Comparison of ENCODE assay signal across 23 cellular contexts in the genomic region with DNA sequence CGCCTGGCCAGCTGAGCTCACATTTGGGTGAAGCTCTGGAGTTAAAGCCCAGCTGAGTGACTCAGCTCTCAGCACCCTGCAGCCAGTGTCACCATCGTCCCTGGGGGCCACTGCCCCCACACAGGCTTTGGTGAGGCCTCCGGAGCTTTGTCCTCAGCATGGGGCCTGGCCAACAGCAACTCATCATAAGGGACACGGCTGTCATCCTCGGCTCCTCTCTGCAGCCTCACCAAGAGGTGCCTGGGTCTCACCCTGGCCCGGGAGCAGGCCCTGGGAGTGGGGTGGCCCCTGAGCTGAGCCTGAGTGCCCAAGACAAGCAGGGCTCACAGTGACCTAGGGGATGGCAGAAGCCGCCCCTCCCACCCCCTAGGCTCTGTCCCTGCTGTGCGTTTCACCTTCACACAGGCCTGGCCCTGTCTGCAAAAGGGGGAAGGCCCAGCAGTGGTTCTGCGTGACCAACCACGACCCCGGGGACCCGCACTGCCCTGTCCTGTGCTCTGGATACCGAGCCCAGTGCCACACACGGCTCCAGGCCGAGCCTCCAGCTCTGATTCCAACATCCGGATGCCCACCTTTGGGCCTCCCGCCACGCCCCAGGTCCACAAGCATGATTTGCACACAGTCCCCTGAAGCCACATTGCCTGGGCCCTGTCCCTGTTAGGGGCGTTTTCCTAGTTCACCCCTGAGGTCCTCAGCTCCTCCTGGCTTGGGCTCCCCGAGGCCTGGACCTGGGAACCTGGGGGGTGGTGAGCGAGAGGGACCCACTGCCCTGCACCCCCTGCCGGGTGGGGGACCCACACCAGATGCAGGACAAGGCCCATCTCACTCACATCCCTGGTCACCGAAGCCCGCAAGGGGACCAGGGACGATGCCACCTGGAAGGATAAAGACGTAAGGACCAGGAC. TPM values are rescaled to one million over a fixed set of nuclear protein-coding genes. Genes with fewer than 3 reads are reported as not detected.
DNase-seq lines count a peak whose midpoint lies in the region; ATAC-seq, FAIRE-seq and TF ChIP-seq lines count a peak whose summit lies in the region.
"Had no signal": no experiment of that assay in that cellular context is flagged by ENCODE, and none has a peak within 500 bp of the region (broad histone marks: within the 10 kb centered on the region; RNA-seq: fewer than 3 reads in every experiment).

No MANE protein-coding gene starts in this region.

- H2BK20ac ChIP-seq in H1 (ENCODE audit: low read length), result no peak overlapping the region

- peaks cover 6% of the 10 kb centered on the region for H3K36me3 ChIP-seq in left ventricle myocardium inferior
- no peaks in the 10 kb centered on the region for H3K36me3 ChIP-seq in Panc1 (ENCODE audit: control insufficient read depth, insufficient read depth, low read length)
- peaks cover 0 to 7% (median 0%) of the 10 kb centered on the region in 4 experiments; a peak in 3 of 8 replicates for H3K36me3 ChIP-seq in H1 (ENCODE audit: control insufficient read depth in 2 of 4, insufficient read depth in 4 of 4, low read length in 3 of 4)
- peaks cover 4% of the 10 kb centered on the region; the same call in 1 of the 2 replicates for H3K36me3 ChIP-seq in BE2C

- peaks cover 0 to 5% of the 10 kb centered on the region in 2 experiments for H4K20me1 ChIP-seq in H1 (replicated peaks in 1 of 2; ENCODE audit: control insufficient read depth in 1 of 2, insufficient read depth in 2 of 2, low read length in 2 of 2)

- no peak for TF ChIP-seq POLR2A in H1 (IDR thresholded peaks at IDR 0.05; ENCODE audit: control extremely low read depth in 1 of 2, low read depth in 2 of 2, low read length in 2 of 2)

- no peak overlapping the region for H4K5ac ChIP-seq in H1 (ENCODE audit: insufficient read length, low read depth, low read length)

- H4K8ac ChIP-seq in H1 (ENCODE audit: extremely low read depth, insufficient read depth, low read length), result peak overlapping the region; percentile 79

- in situ Hi-C loops in Panc1 (cut with HindIII; ENCODE audit: low pct_unique_long_range_greater_than_20kb, low sequenced_read_pairs), result no loop called here

- no peak overlapping the region for H3K4ac ChIP-seq in H1 (replicated peaks; ENCODE audit: insufficient read length, low read depth, low read length)

- POLR2A ChIA-PET in Panc1 (lab: Charles Lee) (no interaction called here), H1 (lab: Charles Lee; ENCODE audit: partially characterized antibody) (interaction anchor here (1.0 kb wide), 1 partner anchor 183 kb away, joined by 4 read pairs; no protein-coding TSS in a partner anchor)

- H4K91ac ChIP-seq in H1 (replicated peaks; ENCODE audit: insufficient read length, low read length), result no peak overlapping the region

- 89% methylated on average over 26 of the region's 26 CpGs for WGBS in right cardiac atrium
- WGBS in H1 (ENCODE audit: extremely low coverage in 1 of 2, insufficient coverage in 1 of 2, insufficient read length in 1 of 2, insufficient replicate concordance in 2 of 2, low coverage in 1 of 2, low lambda C conversion rate in 2 of 2, missing lambda C conversion rate in 1 of 2), 2 experiments, result 91% methylated on average over 23 of the region's 26 CpGs; no CpG with 5 or more reads in 1 of the 2 experiments

- H3K18ac ChIP-seq in H1 (ENCODE audit: extremely low read depth, low read length), result no peak overlapping the region

- no peak for TF ChIP-seq EP300 in H1 (IDR thresholded peaks at IDR 0.05; ENCODE audit: borderline replicate concordance in 1 of 2, low read depth in 2 of 2, low read length in 2 of 2)

- no peaks in the 10 kb centered on the region for H3K79me2 ChIP-seq in H1 (ENCODE audit: control insufficient read depth in 1 of 2, insufficient read depth in 2 of 2, low read length in 2 of 2)

- CTCF ChIA-PET in Panc1 (lab: Charles Lee), result interaction anchor here (0.8 kb wide), 1 partner anchor 45 kb away, joined by 3 read pairs; no protein-coding TSS in a partner anchor
- CTCF ChIA-PET in H1 (lab: Charles Lee; ENCODE audit: partially characterized antibody), result interaction anchor here (0.7 to 3.2 kb wide), 9 partner anchors 10 to 59 kb away, joined by 3 to 23 read pairs (median 4); no protein-coding TSS in a partner anchor

- TF ChIP-seq CTCF in left ventricle myocardium inferior (IDR thresholded peaks at IDR 0.05; ENCODE audit: borderline replicate concordance), result no peak
- TF ChIP-seq CTCF in Panc1 (IDR thresholded peaks at IDR 0.05), result no peak
- no peak for TF ChIP-seq CTCF in H1 (IDR thresholded peaks at IDR 0.05; ENCODE audit: control extremely low read depth in 1 of 3, insufficient read depth in 1 of 3, low read depth in 1 of 3, low read length in 3 of 3)
- TF ChIP-seq CTCF in BE2C (IDR thresholded peaks at IDR 0.05; ENCODE audit: low read depth, low read length), result no peak

- no peak overlapping the region for H3K27ac ChIP-seq in right cardiac atrium (ENCODE audit: low read length)
- no peak overlapping the region for H3K27ac ChIP-seq in left ventricle myocardium inferior (replicated peaks)
- no peak overlapping the region for H3K27ac ChIP-seq in Panc1 (ENCODE audit: low read length)
- H3K27ac ChIP-seq in H1 (ENCODE audit: low read depth, low read length), result no peak overlapping the region
- H3K27ac ChIP-seq: C4-2B, HL-60 had no signal

- H3K9me3 ChIP-seq in right cardiac atrium (ENCODE audit: control insufficient read depth, low read length) (no peaks in the 10 kb centered on the region), left ventricle myocardium inferior (replicated peaks) (no peaks in the 10 kb centered on the region), Panc1 (ENCODE audit: control insufficient read depth, insufficient read depth, low read depth, low read length) (no peaks in the 10 kb centered on the region), H1 (ENCODE audit: insufficient read depth in 2 of 2, low read depth in 1 of 2, low read length in 1 of 2) (no peaks in the 10 kb centered on the region; a peak in 1 of 4 replicates), BE2C (no peaks in the 10 kb centered on the region)
- H3K9me3 ChIP-seq: HAP-1 had no signal

- no peak for FAIRE-seq in H1 (lab: Jason Lieb, UNC)
- FAIRE-seq: D721Med, G401.6, GM12891 had no signal

- no peak overlapping the region for H2AFZ ChIP-seq in H1 (ENCODE audit: low read length)

- no peak overlapping the region for H2BK12ac ChIP-seq in H1 (ENCODE audit: low read depth, low read length)

- no peak overlapping the region; a peak in 1 of 7 replicates for H3K9ac ChIP-seq in H1 (replicated peaks in 1 of 4; ENCODE audit: extremely low read depth in 1 of 4, low read depth in 3 of 4, low read length in 3 of 4)

- H3K4me3 ChIP-seq in right cardiac atrium (ENCODE audit: low read length) (no peak overlapping the region), left ventricle myocardium inferior (no peak overlapping the region), Panc1 (ENCODE audit: low read depth in 2 of 2, low read length in 2 of 2) (no peak overlapping the region), H1 (ENCODE audit: extremely low read depth in 1 of 4, insufficient read depth in 2 of 4, low read depth in 3 of 4, low read length in 4 of 4) (no peak overlapping the region), BE2C (ENCODE audit: low read depth, low read length) (no peak overlapping the region)
- H3K4me3 ChIP-seq: HAP-1 had no signal

- no peak overlapping the region for H3K56ac ChIP-seq in H1 (replicated peaks; ENCODE audit: insufficient read length, low read depth, low read length)

- no peak overlapping the region for H3K23ac ChIP-seq in H1 (ENCODE audit: insufficient read length)

- H3K4me2 ChIP-seq in H1 (ENCODE audit: insufficient read depth in 1 of 2, low read depth in 2 of 2, low read length in 2 of 2), result no peak overlapping the region

- H2BK15ac ChIP-seq in H1 (ENCODE audit: low read length), result no peak overlapping the region

- no peak overlapping the region for H2AK5ac ChIP-seq in H1 (ENCODE audit: low read depth, low read length)

- no peaks in the 10 kb centered on the region for H3K79me1 ChIP-seq in H1 (ENCODE audit: low read depth, low read length)

- H3K4me1 ChIP-seq in right cardiac atrium (ENCODE audit: control insufficient read depth, insufficient read depth, low read length) (no peaks in the 10 kb centered on the region), left ventricle myocardium inferior (no peaks in the 10 kb centered on the region), Panc1 (ENCODE audit: control insufficient read depth, insufficient read depth, low read length) (no peaks in the 10 kb centered on the region), H1 (replicated peaks in 1 of 4; ENCODE audit: control insufficient read depth in 3 of 4, insufficient read depth in 4 of 4, low read length in 3 of 4) (peaks cover 0 to 5% (median under 1%) of the 10 kb centered on the region in 4 experiments; a peak in 2 of 7 replicates), BE2C (no peaks in the 10 kb centered on the region; the same call in 1 of the 2 replicates)
- H3K4me1 ChIP-seq: HAP-1 had no signal

- no peak overlapping the region for H2BK5ac ChIP-seq in H1 (ENCODE audit: low read depth, low read length)

- H3K27me3 ChIP-seq in right cardiac atrium (ENCODE audit: control insufficient read depth, insufficient read depth), result no peaks in the 10 kb centered on the region
- peaks cover 17% of the 10 kb centered on the region for H3K27me3 ChIP-seq in left ventricle myocardium inferior (ENCODE audit: low read depth)
- no peaks in the 10 kb centered on the region for H3K27me3 ChIP-seq in Panc1 (ENCODE audit: control insufficient read depth, insufficient read depth, low read length)
- no peaks in the 10 kb centered on the region for H3K27me3 ChIP-seq in H1 (replicated peaks in 1 of 4; ENCODE audit: control insufficient read depth in 3 of 4, extremely low read depth in 1 of 4, insufficient read depth in 3 of 4, low read length in 3 of 4)
- no peaks in the 10 kb centered on the region for H3K27me3 ChIP-seq in BE2C

- ATAC-seq in right cardiac atrium (no peak), Panc1 (0 out of 2 replicates have a peak, but pooled peaks have one; percentile 5)

- no peak for TF ChIP-seq RAD21 in H1 (IDR thresholded peaks at IDR 0.05 in 1 of 2, conservative IDR thresholded peaks at IDR 0.05 in 1 of 2; ENCODE audit: low read depth in 2 of 2, low read length in 2 of 2)

- H3K14ac ChIP-seq in H1 (ENCODE audit: insufficient read length), result no peak overlapping the region

- intact Hi-C loops in right cardiac atrium (cut with DNase I), result no loop called here
- intact Hi-C loops in left ventricle myocardium inferior (cut with micrococcal nuclease), result no loop called here
- intact Hi-C loops in Panc1 (cut with micrococcal nuclease; ENCODE audit: unreplicated experiment), result no loop called here

- H2BK120ac ChIP-seq in H1 (replicated peaks; ENCODE audit: low read depth, low read length), result no peak overlapping the region

- H3K23me2 ChIP-seq in H1 (ENCODE audit: low read depth, low read length), result no peaks in the 10 kb centered on the region

- no TSS peak for BruUV-seq in Panc1 (replicated peaks; lab: Mats Ljungman, UMichigan)

- DNase-seq in right cardiac atrium, result peak in 2 of 3 donors; percentile 39 to 47
- no peak for DNase-seq in left ventricle myocardium inferior
- no peak for DNase-seq in Panc1 (ENCODE audit: low read depth, low spot score)
- no peak for DNase-seq in H1 (ENCODE audit: low read depth in 1 of 2, low spot score in 2 of 2)
- DNase-seq in T-helper 2 cell, result no peak
- DNase-seq in HT-29 (ENCODE audit: low spot score), result no peak
- no peak for DNase-seq in BE2C
- DNase-seq: 8988T; AML-193; CD4-positive, alpha-beta memory T cell; COR-L47; DMS153; DMS79 treated with DMSO at 0.1 percent for 48 hours; EL; GOT3; IMR-90; KG1 had no signal

RNA-seq across cellular contexts. Expression of a gene that starts 21.8 kb away (rescaled TPM):
- total RNA-seq in right cardiac atrium (10 to 100 TPM in 3 of 4 donors, 1 to 10 TPM in 1; 8.6 to 15.4 (median 12.6) TPM), left ventricle myocardium inferior (2.3 TPM), Panc1 (2021; ENCODE audit: unreplicated experiment) (3.7 TPM)
- polyA plus RNA-seq in right cardiac atrium (10.4 TPM), H1 (2011; rRNA removed) (1.7 and 3.6 TPM in 2 replicates)
- 6.9 TPM for polyA plus RNA-seq in Panc1 (2012; ENCODE audit: insufficient read length)
- total RNA-seq in H1 (2021; fragmentation: NEBNext Ultra II Directional; extraction: Animal tissue kit (Norgen Biotek cat#: 25700)), result 3.2 and 3.5 TPM in 2 replicates
- polyA plus RNA-seq in H1 (2011; cell fraction: cytosol; rRNA removed), result 2.2 TPM
- 7.4 TPM for polyA plus RNA-seq in H1 (2011; cell fraction: nucleus; rRNA removed)
- polyA plus RNA-seq in H1 (2012, experiment 1 of 2), result 2.2 to 3.3 TPM (median 2.6 TPM) in 4 replicates
- polyA plus RNA-seq in H1 (2012, experiment 2 of 2), result 1.1 TPM
- 1.9 TPM for polyA plus RNA-seq in H1 (2013, experiment 1 of 2)
- polyA plus RNA-seq in H1 (2013, experiment 2 of 2), result 1.8 TPM
- 1.4 and 2.8 TPM in 2 replicates for polyA minus RNA-seq in H1 (2011; rRNA and poly(A)+ RNA removed)
- polyA minus RNA-seq in H1 (2011; cell fraction: cytosol; rRNA and poly(A)+ RNA removed), result 5.8 TPM
- 4.8 TPM for polyA minus RNA-seq in H1 (2011; cell fraction: nucleus; rRNA and poly(A)+ RNA removed)
- total RNA-seq in HT-29 (2014; rRNA removed; shearing (Covaris generic)), result 64.6 and 71.3 TPM in 2 replicates
- polyA plus RNA-seq in BE2C (2012; ENCODE audit: insufficient read depth, insufficient read length, low read depth), result 7.5 TPM

RNA-seq across cellular contexts. Expression of a gene that starts 22.5 kb away (rescaled TPM):
- not detected for total RNA-seq in right cardiac atrium
- not detected for polyA plus RNA-seq in right cardiac atrium
- not detected for total RNA-seq in left ventricle myocardium inferior
- not detected for total RNA-seq in Panc1 (2021; ENCODE audit: unreplicated experiment)
- polyA plus RNA-seq in Panc1 (2012; ENCODE audit: insufficient read length), result not detected
- not detected in 2 replicates for total RNA-seq in H1 (2021; fragmentation: NEBNext Ultra II Directional; extraction: Animal tissue kit (Norgen Biotek cat#: 25700))
- polyA plus RNA-seq in H1 (2011; rRNA removed), result 0.03 and 0.05 TPM in 2 replicates
- polyA plus RNA-seq in H1 (2011; cell fraction: cytosol; rRNA removed), result not detected
- not detected for polyA plus RNA-seq in H1 (2011; cell fraction: nucleus; rRNA removed)
- polyA plus RNA-seq in H1 (2012, experiment 1 of 2), result 0.12 TPM in 1 of 4 replicates, not detected in the others
- not detected for polyA plus RNA-seq in H1 (2012, experiment 2 of 2)
- polyA plus RNA-seq in H1 (2013, experiment 1 of 2), result not detected
- not detected for polyA plus RNA-seq in H1 (2013, experiment 2 of 2)
- not detected in 2 replicates for polyA minus RNA-seq in H1 (2011; rRNA and poly(A)+ RNA removed)
- not detected for polyA minus RNA-seq in H1 (2011; cell fraction: cytosol; rRNA and poly(A)+ RNA removed)
- polyA minus RNA-seq in H1 (2011; cell fraction: nucleus; rRNA and poly(A)+ RNA removed), result not detected
- not detected in 2 replicates for total RNA-seq in HT-29 (2014; rRNA removed; shearing (Covaris generic))
- not detected for polyA plus RNA-seq in BE2C (2012; ENCODE audit: insufficient read depth, insufficient read length, low read depth)
- total RNA-seq: CD4-positive, alpha-beta memory T cell; IMR-90 had no signal
- polyA plus RNA-seq: CD4-positive, alpha-beta memory T cell; IMR-90 had no signal

RNA-seq across cellular contexts. Expression of a gene that starts 34.9 kb away (rescaled TPM):
- 1 to 10 TPM; 4.6 to 5.9 (median 5.2) TPM for total RNA-seq in right cardiac atrium
- polyA plus RNA-seq in right cardiac atrium, result 7.4 TPM
- 7.6 TPM for total RNA-seq in left ventricle myocardium inferior
- total RNA-seq in Panc1 (2021; ENCODE audit: unreplicated experiment), result 26.0 TPM
- polyA plus RNA-seq in Panc1 (2012; ENCODE audit: insufficient read length), result 32.5 TPM
- total RNA-seq in H1 (2021; fragmentation: NEBNext Ultra II Directional; extraction: Animal tissue kit (Norgen Biotek cat#: 25700)), result 22.5 and 23.2 TPM in 2 replicates
- polyA plus RNA-seq in H1 (2011; rRNA removed), result 5.9 and 11.5 TPM in 2 replicates
- 19.5 TPM for polyA plus RNA-seq in H1 (2011; cell fraction: cytosol; rRNA removed)
- polyA plus RNA-seq in H1 (2011; cell fraction: nucleus; rRNA removed), result 51.9 TPM
- polyA plus RNA-seq in H1 (2012, experiment 1 of 2), result 12.1 to 30.1 TPM (median 26.5 TPM) in 4 replicates
- 11.9 TPM for polyA plus RNA-seq in H1 (2012, experiment 2 of 2)
- 11.2 TPM for polyA plus RNA-seq in H1 (2013, experiment 1 of 2)
- 10.1 TPM for polyA plus RNA-seq in H1 (2013, experiment 2 of 2)
- polyA minus RNA-seq in H1 (2011; rRNA and poly(A)+ RNA removed), result 3.9 and 4.0 TPM in 2 replicates
- polyA minus RNA-seq in H1 (2011; cell fraction: cytosol; rRNA and poly(A)+ RNA removed), result 13.9 TPM
- 14.3 TPM for polyA minus RNA-seq in H1 (2011; cell fraction: nucleus; rRNA and poly(A)+ RNA removed)
- 37.1 and 46.0 TPM in 2 replicates for total RNA-seq in HT-29 (2014; rRNA removed; shearing (Covaris generic))
- polyA plus RNA-seq in BE2C (2012; ENCODE audit: insufficient read depth, insufficient read length, low read depth), result 25.5 TPM

RNA-seq across cellular contexts. Expression of a gene that starts 51.0 kb away (rescaled TPM):
- 10 to 100 TPM; 12.5 to 17.7 (median 14.2) TPM for total RNA-seq in right cardiac atrium
- polyA plus RNA-seq in right cardiac atrium, result 12.6 TPM
- total RNA-seq in left ventricle myocardium inferior, result 15.9 TPM
- total RNA-seq in Panc1 (2021; ENCODE audit: unreplicated experiment), result 44.9 TPM
- polyA plus RNA-seq in Panc1 (2012; ENCODE audit: insufficient read length), result 35.3 TPM
- total RNA-seq in H1 (2021; fragmentation: NEBNext Ultra II Directional; extraction: Animal tissue kit (Norgen Biotek cat#: 25700)), result 22.9 and 26.0 TPM in 2 replicates
- polyA plus RNA-seq in H1 (2011; rRNA removed), result 28.0 and 59.8 TPM in 2 replicates
- 31.4 TPM for polyA plus RNA-seq in H1 (2011; cell fraction: cytosol; rRNA removed)
- polyA plus RNA-seq in H1 (2011; cell fraction: nucleus; rRNA removed), result 172 TPM
- 16.6 to 27.7 TPM (median 21.3 TPM) in 4 replicates for polyA plus RNA-seq in H1 (2012, experiment 1 of 2)
- 14.6 TPM for polyA plus RNA-seq in H1 (2012, experiment 2 of 2)
- polyA plus RNA-seq in H1 (2013, experiment 1 of 2), result 24.1 TPM
- 19.1 TPM for polyA plus RNA-seq in H1 (2013, experiment 2 of 2)
- 7.9 and 10.5 TPM in 2 replicates for polyA minus RNA-seq in H1 (2011; rRNA and poly(A)+ RNA removed)
- polyA minus RNA-seq in H1 (2011; cell fraction: cytosol; rRNA and poly(A)+ RNA removed), result 19.7 TPM
- 44.0 TPM for polyA minus RNA-seq in H1 (2011; cell fraction: nucleus; rRNA and poly(A)+ RNA removed)
- total RNA-seq in HT-29 (2014; rRNA removed; shearing (Covaris generic)), result 39.4 and 46.2 TPM in 2 replicates
- polyA plus RNA-seq in BE2C (2012; ENCODE audit: insufficient read depth, insufficient read length, low read depth), result 43.8 TPM

RNA-seq across cellular contexts. Expression of a gene that starts 51.3 kb away (rescaled TPM):
- total RNA-seq in right cardiac atrium (10 to 100 TPM; 51.5 to 75.4 (median 62.5) TPM), left ventricle myocardium inferior (61.5 TPM), Panc1 (2021; ENCODE audit: unreplicated experiment) (75.8 TPM)
- polyA plus RNA-seq in right cardiac atrium (55.0 TPM), H1 (2011; rRNA removed) (91.1 and 95.6 TPM in 2 replicates)
- polyA plus RNA-seq in Panc1 (2012; ENCODE audit: insufficient read length), result 144 TPM
- 48.9 and 60.2 TPM in 2 replicates for total RNA-seq in H1 (2021; fragmentation: NEBNext Ultra II Directional; extraction: Animal tissue kit (Norgen Biotek cat#: 25700))
- polyA plus RNA-seq in H1 (2011; cell fraction: cytosol; rRNA removed), result 88.1 TPM
- 56.3 TPM for polyA plus RNA-seq in H1 (2011; cell fraction: nucleus; rRNA removed)
- polyA plus RNA-seq in H1 (2012, experiment 1 of 2), result 123 to 151 TPM (median 134 TPM) in 4 replicates
- polyA plus RNA-seq in H1 (2012, experiment 2 of 2), result 129 TPM
- 160 TPM for polyA plus RNA-seq in H1 (2013, experiment 1 of 2)
- 163 TPM for polyA plus RNA-seq in H1 (2013, experiment 2 of 2)
- 7.2 and 14.2 TPM in 2 replicates for polyA minus RNA-seq in H1 (2011; rRNA and poly(A)+ RNA removed)
- 20.0 TPM for polyA minus RNA-seq in H1 (2011; cell fraction: cytosol; rRNA and poly(A)+ RNA removed)
- polyA minus RNA-seq in H1 (2011; cell fraction: nucleus; rRNA and poly(A)+ RNA removed), result 21.6 TPM
- 87.4 and 96.5 TPM in 2 replicates for total RNA-seq in HT-29 (2014; rRNA removed; shearing (Covaris generic))
- 287 TPM for polyA plus RNA-seq in BE2C (2012; ENCODE audit: insufficient read depth, insufficient read length, low read depth)

Comparison
In these comparisons a context has a peak if more than half of its experiments do, and no peak if none do; other contexts are left out.
1. DNase-seq: peak in right cardiac atrium (2 of 3); none in left ventricle myocardium inferior (single experiment), Panc1 (single experiment), H1 (0 of 2), T-helper 2 cell (0 of 5), HT-29 (single experiment) and BE2C (single experiment).